13 cellular contexts compared by ENCODE assay signal in genomic region chr9:16207161-16207560, GRCh38.
DNase-seq lines count a peak whose midpoint lies in the region; ATAC-seq, FAIRE-seq and TF ChIP-seq lines count a peak whose summit lies in the region.
"Had no signal": no experiment of that assay in that cellular context is flagged by ENCODE, and none has a peak within 500 bp of the region (broad histone marks: within the 10 kb centered on the region; RNA-seq: fewer than 3 reads in every experiment).

No MANE protein-coding gene starts in this region.

- H3K4me1 ChIP-seq in SJCRH30: peaks cover 26% of the 10 kb centered on the region

- no peaks in the 10 kb centered on the region for H3K36me3 Mint-ChIP-seq in activated naive CD4-positive, alpha-beta T cell treated with anti-CD3 and anti-CD28 coated beads for 36 hours (ENCODE audit: low read depth)
- H3K36me3 Mint-ChIP-seq: CD4-positive, alpha-beta memory T cell had no signal

- intact Hi-C loops in activated naive CD4-positive, alpha-beta T cell treated with anti-CD3 and anti-CD28 coated beads for 36 hours (cut with micrococcal nuclease): no loop called here
- intact Hi-C loops in left cardiac atrium (cut with DNase I): no loop called here

- no peak for FAIRE-seq in urothelium cell line (lab: Jason Lieb, UNC)
- FAIRE-seq: K562 had no signal

- H3K9me3 Mint-ChIP-seq in activated naive CD4-positive, alpha-beta T cell treated with anti-CD3 and anti-CD28 coated beads for 36 hours: no peaks in the 10 kb centered on the region
- H3K9me3 Mint-ChIP-seq: T-helper 2 cell treated with Interferon-gamma antibody and Interleukin-4, amounts not matched to agents 5 μg/mL and 100 μg/mL, for 36 hours had no signal

- TF ChIP-seq CTCF in WERI-Rb-1 (IDR thresholded peaks at IDR 0.05; ENCODE audit: low read depth, low read length): no peak

- H3K9me3 ChIP-seq in SJCRH30 (replicated peaks) (no peaks in the 10 kb centered on the region), WERI-Rb-1 (ENCODE audit: severe bottlenecking) (no peaks in the 10 kb centered on the region)

- H3K27ac ChIP-seq in SJCRH30 (peak overlapping the region; percentile 62), WERI-Rb-1 (no peak overlapping the region)
- H3K27ac ChIP-seq: coronary artery had no signal

- CTCF ChIA-PET in activated naive CD4-positive, alpha-beta T cell treated with anti-CD3 and anti-CD28 coated beads for 36 hours (lab: Charles Lee): no interaction called here

- H3K4me3 Mint-ChIP-seq in activated naive CD4-positive, alpha-beta T cell treated with anti-CD3 and anti-CD28 coated beads for 36 hours: no peak overlapping the region
- H3K4me3 Mint-ChIP-seq: CD4-positive, alpha-beta memory T cell; T-helper 2 cell treated with Interferon-gamma antibody and Interleukin-4, amounts not matched to agents 5 μg/mL and 100 μg/mL, for 36 hours had no signal

- peak in 1 of 2 donors; percentile 73 for ATAC-seq in left cardiac atrium
- ATAC-seq: K562 had no signal

- no peak overlapping the region for H3K27ac Mint-ChIP-seq in activated naive CD4-positive, alpha-beta T cell treated with anti-CD3 and anti-CD28 coated beads for 36 hours
- H3K27ac Mint-ChIP-seq: CD4-positive, alpha-beta memory T cell; T-helper 2 cell treated with Interferon-gamma antibody and Interleukin-4, amounts not matched to agents 5 μg/mL and 100 μg/mL, for 36 hours had no signal

- H3K4me1 Mint-ChIP-seq in activated naive CD4-positive, alpha-beta T cell treated with anti-CD3 and anti-CD28 coated beads for 36 hours (ENCODE audit: low read depth): peaks cover 1% of the 10 kb centered on the region
- H3K4me1 Mint-ChIP-seq: CD4-positive, alpha-beta memory T cell had no signal

- H3K27me3 Mint-ChIP-seq in activated naive CD4-positive, alpha-beta T cell treated with anti-CD3 and anti-CD28 coated beads for 36 hours (ENCODE audit: low read depth): no peaks in the 10 kb centered on the region
- H3K27me3 Mint-ChIP-seq: CD4-positive, alpha-beta memory T cell had no signal

- H3K36me3 ChIP-seq in SJCRH30 (no peaks in the 10 kb centered on the region), WERI-Rb-1 (no peaks in the 10 kb centered on the region)

- H3K4me3 ChIP-seq in SJCRH30 (peak overlapping the region; percentile 32), WERI-Rb-1 (ENCODE audit: low read depth, low read length) (no peak overlapping the region)
- H3K4me3 ChIP-seq: coronary artery, K562 had no signal

- peak; percentile 19 for DNase-seq in activated naive CD4-positive, alpha-beta T cell treated with anti-CD3 and anti-CD28 coated beads for 36 hours
- no peak for DNase-seq in activated naive CD4-positive, alpha-beta T cell treated with Interleukin-2 at 50 U/mL for 16 hours
- DNase-seq in SJCRH30: peak; percentile 89 to 91
- DNase-seq in left cardiac atrium: peak; percentile 66
- peak; percentile 60 for DNase-seq in urothelium cell line (ENCODE audit: low spot score)
- DNase-seq in WERI-Rb-1: no peak
- DNase-seq in NCI-H446 treated with DMSO at 0.1 percent for 48 hours (lab: John Stamatoyannopoulos, UW): no peak
- DNase-seq in stimulated activated CD4-positive, alpha-beta T cell treated with anti-CD3 and anti-CD28 coated beads, Interleukin-1b, Interleukin-23, amount 100 ng/mL, for 48 hours: no peak
- DNase-seq: CD4-positive, alpha-beta memory T cell; mammary epithelial cell had no signal

- H3K27me3 ChIP-seq in SJCRH30 (no peaks in the 10 kb centered on the region), WERI-Rb-1 (ENCODE audit: insufficient read depth, low read depth, severe bottlenecking) (no peaks in the 10 kb centered on the region)

Comparison
In these comparisons a context has a peak if more than half of its experiments do, and no peak if none do; other contexts are left out.
1. DNase-seq: peak in activated naive CD4-positive, alpha-beta T cell treated with anti-CD3 and anti-CD28 coated beads for 36 hours (single experiment), SJCRH30 (2 of 2), left cardiac atrium (single experiment) and urothelium cell line (single experiment); none in activated naive CD4-positive, alpha-beta T cell treated with Interleukin-2 at 50 U/mL for 16 hours (single experiment), WERI-Rb-1 (single experiment), NCI-H446 treated with DMSO at 0.1 percent for 48 hours (single experiment) and stimulated activated CD4-positive, alpha-beta T cell treated with anti-CD3 and anti-CD28 coated beads, Interleukin-1b, Interleukin-23, amount 100 ng/mL, for 48 hours (single experiment).